8 cellular contexts compared by ENCODE assay signal in the genomic region with DNA sequence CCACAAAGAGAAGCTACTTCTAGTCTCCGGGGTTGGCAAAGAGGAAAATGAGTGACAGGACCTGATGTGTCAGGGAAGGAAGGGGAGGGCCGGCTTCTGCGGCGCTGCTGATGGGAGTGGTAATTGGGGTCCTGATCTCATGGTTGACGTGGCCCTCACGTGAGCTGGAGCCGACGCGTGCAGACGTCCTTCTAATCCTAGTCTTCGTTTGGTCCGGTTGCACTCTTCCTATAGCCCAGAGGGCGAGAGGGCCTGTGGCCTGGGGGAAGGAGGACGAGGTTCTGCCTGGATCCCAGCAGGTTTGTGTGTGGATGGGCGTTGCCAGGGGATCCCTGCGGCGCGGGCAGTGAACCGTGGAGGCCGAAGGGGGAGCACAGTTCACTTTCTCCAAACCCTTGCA. TPM values are rescaled to one million over a fixed set of nuclear protein-coding genes. Genes with fewer than 3 reads are reported as not detected.
A peak's percentile ranks its signal among the peaks of the same experiment; 100 is the strongest.
DNase-seq lines count a peak whose midpoint lies in the region; ATAC-seq and TF ChIP-seq lines count a peak whose summit lies in the region.

ARMCX1 (plus strand) TSS at position 186 of the 400 bp plus-strand sequence. CDS start 2,384 bp downstream, outside the sequence.

- no peaks in the 10 kb centered on the region for H3K4me1 ChIP-seq in CD8-positive, alpha-beta memory T cell (ENCODE audit: insufficient read depth, low read length)
- no peaks in the 10 kb centered on the region for H3K4me1 ChIP-seq in IMR-90 (ENCODE audit: control insufficient read depth, insufficient read depth, low read length)

- peak within 1 kb of the TSS; percentile 35 for H3K23ac ChIP-seq in IMR-90 (ENCODE audit: low read depth, low read length)

- peak within 1 kb of the TSS; percentile 82 for H3K4ac ChIP-seq in IMR-90 (ENCODE audit: low read depth, low read length)

- no peak within 1 kb of the TSS for H2BK20ac ChIP-seq in IMR-90 (ENCODE audit: low read depth, low read length)

- peak within 1 kb of the TSS; percentile 66 for H3K18ac ChIP-seq in IMR-90 (ENCODE audit: low read depth, low read length)

- peak in 2 of 5 donors; percentile 6 to 7 for DNase-seq in CD8-positive, alpha-beta memory T cell
- DNase-seq in IMR-90 (peak; percentile 74), activated B cell treated with CpG ODN at 0.5 μM for 24 hours (no peak), epithelial cell of prostate (ENCODE audit: low read depth, low spot score) (no peak), memory B cell (ENCODE audit: low spot score in 2 of 2) (no peak), NCI-H1694 (lab: John Stamatoyannopoulos, UW) (no peak)
- DNase-seq in stimulated activated CD8-positive, alpha-beta memory T cell treated with anti-CD3 and anti-CD28 coated beads, Interleukin-12 subunit alpha, Interleukin-12 subunit beta, amount 100 ng/mL, for 4 hours (ENCODE audit: low read depth), result peak; percentile 2

- TF ChIP-seq CTCF in IMR-90 (conservative IDR thresholded peaks at IDR 0.05; ENCODE audit: low read depth, low read length) (no peak), activated B cell treated with CpG ODN at 0.5 μM for 24 hours (IDR thresholded peaks at IDR 0.05) (no peak)

- no TSS peak for BruUV-seq in IMR-90 (replicated peaks; lab: Mats Ljungman, UMichigan)

- peak within 1 kb of the TSS; percentile 87 for H2AK9ac ChIP-seq in IMR-90 (replicated peaks; ENCODE audit: low read depth, low read length, poor library complexity)

- H3K36me3 Mint-ChIP-seq in CD8-positive, alpha-beta memory T cell, result peaks cover 0 to 2% (median 0%) of the 10 kb centered on the region in 3 donors
- H3K36me3 Mint-ChIP-seq in activated B cell treated with CpG ODN at 0.5 μM for 24 hours (ENCODE audit: low read depth) (no peaks in the 10 kb centered on the region), memory B cell (peaks cover 2% of the 10 kb centered on the region)

- in situ Hi-C loops in IMR-90 (cut with MboI; ENCODE audit: low sequenced_read_pairs), result no loop called here

- no peaks in the 10 kb centered on the region; the same call in 1 of the 2 replicates for H3K9me1 ChIP-seq in IMR-90 (ENCODE audit: insufficient read depth, low read length)

- no peak for TF ChIP-seq RAD21 in IMR-90 (IDR thresholded peaks at IDR 0.05; ENCODE audit: low read length)

- peak within 1 kb of the TSS; percentile 32 for H3K4me3 ChIP-seq in CD8-positive, alpha-beta memory T cell (ENCODE audit: low read length)
- peak within 1 kb of the TSS; percentile 80 for H3K4me3 ChIP-seq in IMR-90 (ENCODE audit: insufficient read depth, low read depth, low read length)

- H3K4me3 Mint-ChIP-seq in CD8-positive, alpha-beta memory T cell, result peak within 1 kb of the TSS in 6 of 7 donors; percentile 46 to 80 (median 75)
- H3K4me3 Mint-ChIP-seq in activated B cell treated with CpG ODN at 0.5 μM for 24 hours (peak within 1 kb of the TSS; percentile 67), memory B cell (peak within 1 kb of the TSS; percentile 70)

- no CpG with 5 or more reads among the region's 20 CpGs for WGBS in IMR-90 (ENCODE audit: extremely low coverage in 2 of 2, insufficient read length in 1 of 2), 2 experiments

- H3K4me2 ChIP-seq in IMR-90 (ENCODE audit: low read depth, low read length), result peak within 1 kb of the TSS; percentile 94

- peak within 1 kb of the TSS; percentile 84 for H3K56ac ChIP-seq in IMR-90 (ENCODE audit: extremely low read depth, insufficient read depth, low read length)

- dilution Hi-C loops in IMR-90 (cut with HindIII; ENCODE audit: low sequenced_read_pairs, unreplicated experiment), result no loop called here

- POLR2A ChIA-PET in CD8-positive, alpha-beta memory T cell (lab: Charles Lee), result no interaction called here
- POLR2A ChIA-PET in IMR-90 (lab: Charles Lee; ENCODE audit: unreplicated experiment), result interaction anchor here (0.6 kb wide), 1 partner anchor 144 kb away, joined by 6 read pairs; no protein-coding TSS in a partner anchor
- POLR2A ChIA-PET in activated B cell treated with CpG ODN at 0.5 μM for 24 hours (lab: Charles Lee), result no interaction called here

- H3K27ac Mint-ChIP-seq in CD8-positive, alpha-beta memory T cell, result peak within 1 kb of the TSS in 3 of 8 donors; percentile 23 to 63 (median 35)
- H3K27ac Mint-ChIP-seq in activated B cell treated with CpG ODN at 0.5 μM for 24 hours, result no peak within 1 kb of the TSS
- no peak within 1 kb of the TSS for H3K27ac Mint-ChIP-seq in memory B cell

- intact Hi-C loops in IMR-90 (cut with micrococcal nuclease) (loop anchor here (2.0 kb wide), 1 partner anchor 134 kb away; no protein-coding TSS in a partner anchor), activated B cell treated with CpG ODN at 0.5 μM for 24 hours (cut with micrococcal nuclease) (no loop called here)

- peaks cover 5 to 12% (median 8%) of the 10 kb centered on the region in 3 donors for H3K4me1 Mint-ChIP-seq in CD8-positive, alpha-beta memory T cell
- H3K4me1 Mint-ChIP-seq in activated B cell treated with CpG ODN at 0.5 μM for 24 hours, result peaks cover 11% of the 10 kb centered on the region
- peaks cover 12% of the 10 kb centered on the region for H3K4me1 Mint-ChIP-seq in memory B cell

- H2AFZ ChIP-seq in IMR-90 (replicated peaks; ENCODE audit: low read length, poor library complexity), result peak within 1 kb of the TSS; percentile 91

- H3K36me3 ChIP-seq in CD8-positive, alpha-beta memory T cell (ENCODE audit: insufficient read depth, low read length), result no peaks in the 10 kb centered on the region
- peaks cover 10% of the 10 kb centered on the region; the same call in 1 of the 2 replicates for H3K36me3 ChIP-seq in IMR-90 (ENCODE audit: control insufficient read depth, insufficient read depth, low read length)

- H3K9me3 Mint-ChIP-seq in CD8-positive, alpha-beta memory T cell, result peaks cover 0 to 2% (median 0%) of the 10 kb centered on the region in 5 donors
- no peaks in the 10 kb centered on the region for H3K9me3 Mint-ChIP-seq in activated B cell treated with CpG ODN at 0.5 μM for 24 hours
- no peaks in the 10 kb centered on the region for H3K9me3 Mint-ChIP-seq in memory B cell

- 0 out of 2 replicates have a peak within 1 kb of the TSS, but pooled peaks have one; percentile 39 for H2AK5ac ChIP-seq in IMR-90 (ENCODE audit: low read depth, low read length)

- H2BK5ac ChIP-seq in IMR-90 (ENCODE audit: low read depth, low read length, poor library complexity, severe bottlenecking), result peak within 1 kb of the TSS; percentile 44

- H3K79me1 ChIP-seq in IMR-90 (ENCODE audit: low read depth in 1 of 2, low read length in 2 of 2), result peaks cover 5 to 11% of the 10 kb centered on the region in 2 experiments

- H4K91ac ChIP-seq in IMR-90 (ENCODE audit: insufficient read depth, low read depth, low read length), result peak within 1 kb of the TSS; percentile 68

- H4K20me1 ChIP-seq in IMR-90 (ENCODE audit: insufficient read depth, low read length), result no peaks in the 10 kb centered on the region

- H3K9ac ChIP-seq in IMR-90 (ENCODE audit: low read depth, low read length), result peak within 1 kb of the TSS; percentile 85

- CTCF ChIA-PET in CD8-positive, alpha-beta memory T cell (lab: Charles Lee), result no interaction called here
- CTCF ChIA-PET in IMR-90 (lab: Yijun Ruan, JAX) (interaction anchor here (0.5 kb wide), 1 partner anchor 154 kb away, joined by 3 read pairs; no protein-coding TSS in a partner anchor), activated B cell treated with CpG ODN at 0.5 μM for 24 hours (lab: Charles Lee) (no interaction called here)

- peak within 1 kb of the TSS; percentile 88 for H4K5ac ChIP-seq in IMR-90 (ENCODE audit: low read depth, low read length)

- TF ChIP-seq POLR2A in IMR-90 (IDR thresholded peaks at IDR 0.05; ENCODE audit: low read depth, low read length), result peak; percentile 85

- H3K9me3 ChIP-seq in CD8-positive, alpha-beta memory T cell (ENCODE audit: low read length), result no peaks in the 10 kb centered on the region
- no peaks in the 10 kb centered on the region for H3K9me3 ChIP-seq in IMR-90 (ENCODE audit: control insufficient read depth, insufficient read depth, low read length)

- H4K8ac ChIP-seq in IMR-90 (ENCODE audit: low read depth in 2 of 2, low read length in 2 of 2), result peak within 1 kb of the TSS; percentile 78 to 80

- H2BK15ac ChIP-seq in IMR-90 (ENCODE audit: low read depth, low read length), result 0 out of 3 replicates have a peak within 1 kb of the TSS, but pooled peaks have one; percentile 52

- peak within 1 kb of the TSS; percentile 12; the same call in 1 of the 2 replicates for H2BK120ac ChIP-seq in IMR-90 (ENCODE audit: low read depth, low read length)

- H3K27ac ChIP-seq in CD8-positive, alpha-beta memory T cell (ENCODE audit: low read depth, low read length), result no peak within 1 kb of the TSS
- H3K27ac ChIP-seq in IMR-90 (ENCODE audit: insufficient read depth, low read length) (peak within 1 kb of the TSS; percentile 88), epithelial cell of prostate (peak within 1 kb of the TSS; percentile 32)

- peak; percentile 87 for ATAC-seq in IMR-90 (ENCODE audit: low read depth)
- no peak for ATAC-seq in activated B cell treated with CpG ODN at 0.5 μM for 24 hours (ENCODE audit: low read depth)
- no peak for ATAC-seq in memory B cell (ENCODE audit: low read depth)
- ATAC-seq in GM18517 (IDR thresholded peaks at IDR 0.05; ENCODE audit: unreplicated experiment), result no peak

- peaks cover 10 to 14% of the 10 kb centered on the region in 2 donors for H3K27me3 Mint-ChIP-seq in CD8-positive, alpha-beta memory T cell
- H3K27me3 Mint-ChIP-seq in activated B cell treated with CpG ODN at 0.5 μM for 24 hours, result peaks cover 16% of the 10 kb centered on the region
- peaks cover 17% of the 10 kb centered on the region for H3K27me3 Mint-ChIP-seq in memory B cell

- H3K14ac ChIP-seq in IMR-90 (replicated peaks; ENCODE audit: low read depth, low read length), result peak within 1 kb of the TSS; percentile 92

- no peaks in the 10 kb centered on the region for H3K27me3 ChIP-seq in CD8-positive, alpha-beta memory T cell (ENCODE audit: insufficient read depth, low read length, poor library complexity, severe bottlenecking)
- H3K27me3 ChIP-seq in IMR-90 (ENCODE audit: control insufficient read depth, insufficient read depth, low read length), result no peaks in the 10 kb centered on the region; the same call in 1 of the 2 replicates

TF ChIP-seq in IMR-90, 13 proteins besides CTCF, POLR2A, EP300 and RAD21 (continues in another document):
- TF ChIP-seq NFE2L2 (IDR thresholded peaks at IDR 0.05; ENCODE audit: low read depth, low read length) (no peak), MAFK (IDR thresholded peaks at IDR 0.05; ENCODE audit: low read depth, low read length) (no peak), BHLHE40 (IDR thresholded peaks at IDR 0.05; ENCODE audit: low read depth, low read length) (peak; percentile 96), FOS (IDR thresholded peaks at IDR 0.05; ENCODE audit: low read depth, low read length) (no peak), MAZ (IDR thresholded peaks at IDR 0.05; ENCODE audit: borderline replicate concordance, low read depth, low read length) (no peak), RCOR1 (IDR thresholded peaks at IDR 0.05; ENCODE audit: insufficient replicate concordance, low read length) (no peak)

RNA-seq across cellular contexts. Expression of gene ARMCX1, which starts in this region (rescaled TPM):
- total RNA-seq in CD8-positive, alpha-beta memory T cell, result 1 to 10 TPM; 2.1 to 2.2 TPM
- 1.0 TPM for polyA plus RNA-seq in CD8-positive, alpha-beta memory T cell
- total RNA-seq in IMR-90 (2012; rRNA removed) (22.9 and 31.1 TPM in 2 replicates), activated B cell treated with CpG ODN at 0.5 μM for 24 hours (0.38 and 0.42 TPM in 2 replicates)
- 13.6 and 14.2 TPM in 2 replicates for polyA plus RNA-seq in IMR-90 (2012; rRNA removed)
- 7.1 and 9.3 TPM in 2 replicates for polyA plus RNA-seq in IMR-90 (2012; cell fraction: cytosol; rRNA removed)
- 4.7 and 17.3 TPM in 2 replicates for polyA plus RNA-seq in IMR-90 (2012; cell fraction: nucleus; rRNA removed; ENCODE audit: low replicate concordance)

Comparison
In these comparisons a context has a peak if more than half of its experiments do, and no peak if none do; other contexts are left out.
1. DNase-seq: peak in IMR-90 (single experiment) and stimulated activated CD8-positive, alpha-beta memory T cell treated with anti-CD3 and anti-CD28 coated beads, Interleukin-12 subunit alpha, Interleukin-12 subunit beta, amount 100 ng/mL, for 4 hours (single experiment); none in activated B cell treated with CpG ODN at 0.5 μM for 24 hours (single experiment), epithelial cell of prostate (single experiment), memory B cell (0 of 2) and NCI-H1694 (single experiment).
2. Peak in every context shown above with its lines, with median percentiles within 50 percentile points of each other: H3K4me3 Mint-ChIP-seq.